In the genomic region with DNA sequence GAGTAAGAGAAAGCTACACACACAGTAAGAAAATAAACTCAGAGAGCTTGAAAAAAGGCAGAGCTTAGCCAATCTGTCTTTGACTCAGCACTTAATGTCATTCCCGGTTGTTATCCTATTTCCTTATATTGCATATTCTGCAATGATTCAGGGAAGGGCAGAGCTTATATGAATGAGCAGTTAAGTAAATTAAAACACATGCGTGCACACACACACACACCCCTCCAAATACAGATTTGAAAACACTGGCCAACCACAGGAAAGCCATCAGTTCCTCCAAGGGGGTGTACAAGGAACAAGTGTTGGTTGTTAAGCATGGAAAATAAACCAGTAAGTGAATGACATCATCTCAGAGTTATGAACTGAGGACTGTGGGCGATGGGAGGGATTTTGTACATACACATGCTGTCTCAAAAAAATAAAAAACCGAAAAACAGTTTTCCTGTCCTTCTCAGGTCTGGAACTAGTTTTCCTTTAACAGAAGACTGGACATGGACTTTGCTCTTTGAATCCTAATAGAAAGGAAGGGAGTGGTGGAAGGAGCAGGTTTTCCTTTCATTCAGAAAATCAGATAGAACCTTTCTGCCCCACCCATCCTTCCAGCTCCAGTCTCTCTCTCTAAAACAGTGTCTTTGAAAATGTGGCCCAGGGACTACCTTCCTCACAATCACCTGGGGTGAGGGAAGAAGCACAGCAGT, we compare ENCODE assay signal across 7 cellular contexts. TPM values are rescaled to one million over a fixed set of nuclear protein-coding genes. Genes with fewer than 3 reads are reported as not detected.
DNase-seq lines count a peak whose midpoint lies in the region; ATAC-seq and TF ChIP-seq lines count a peak whose summit lies in the region.

No MANE protein-coding gene starts in this region.

- peaks cover 8% of the 10 kb centered on the region for H3K36me3 Mint-ChIP-seq in progenitor cell of endocrine pancreas (ENCODE audit: insufficient read depth)

- H3K36me3 ChIP-seq in effector memory CD4-positive, alpha-beta T cell (ENCODE audit: control insufficient read depth, insufficient read depth, low read length): no peaks in the 10 kb centered on the region

- ATAC-seq in HG03139 (IDR thresholded peaks at IDR 0.05; ENCODE audit: unreplicated experiment): no peak

- no peaks in the 10 kb centered on the region for H3K9me3 ChIP-seq in effector memory CD4-positive, alpha-beta T cell (ENCODE audit: control insufficient read depth, low read length)

- H3K4me1 ChIP-seq in effector memory CD4-positive, alpha-beta T cell (ENCODE audit: control insufficient read depth, insufficient read depth, low read length, poor library complexity, severe bottlenecking): peaks cover 11% of the 10 kb centered on the region

- H3K4me1 Mint-ChIP-seq in progenitor cell of endocrine pancreas (ENCODE audit: low read depth): peaks cover 17% of the 10 kb centered on the region

- TF ChIP-seq CTCF in GM12865 (IDR thresholded peaks at IDR 0.05; ENCODE audit: insufficient read depth, low read depth, low read length, missing control alignments) (no peak), progenitor cell of endocrine pancreas (IDR thresholded peaks at IDR 0.05; ENCODE audit: unreplicated experiment) (no peak)

- H3K27me3 Mint-ChIP-seq in progenitor cell of endocrine pancreas: peaks cover 16% of the 10 kb centered on the region

- H3K27ac Mint-ChIP-seq in progenitor cell of endocrine pancreas: peak overlapping the region; percentile 90

- peaks cover 17% of the 10 kb centered on the region for H3K27me3 ChIP-seq in effector memory CD4-positive, alpha-beta T cell (replicated peaks; ENCODE audit: control insufficient read depth, insufficient read depth, low read length, poor library complexity, severe bottlenecking)

- H3K9me3 Mint-ChIP-seq in progenitor cell of endocrine pancreas (ENCODE audit: low read depth): no peaks in the 10 kb centered on the region

- H3K4me3 ChIP-seq in GM12865 (ENCODE audit: low read depth, low read length): peak overlapping the region; percentile 83
- H3K4me3 ChIP-seq in effector memory CD4-positive, alpha-beta T cell (ENCODE audit: insufficient read depth, low read depth, low read length, poor library complexity, severe bottlenecking): no peak overlapping the region

- peak overlapping the region; percentile 94 for H3K4me3 Mint-ChIP-seq in progenitor cell of endocrine pancreas (ENCODE audit: low read depth)

- DNase-seq in GM12865 (ENCODE audit: low read depth): no peak
- peak; percentile 33 for DNase-seq in NCI-H69 (lab: John Stamatoyannopoulos, UW)
- DNase-seq in dermis blood vessel endothelial cell: peak; percentile 90
- no peak for DNase-seq in progenitor cell of endocrine pancreas (ENCODE audit: low spot score, unreplicated experiment)
- no peak for DNase-seq in effector memory CD4-positive, alpha-beta T cell
- DNase-seq in retina: no peak

- H3K27ac ChIP-seq in effector memory CD4-positive, alpha-beta T cell (ENCODE audit: insufficient read depth, low read length, poor library complexity, severe bottlenecking): no peak overlapping the region

RNA-seq across cellular contexts. Expression of a gene that starts 1.0 kb away (rescaled TPM):
- total RNA-seq in dermis blood vessel endothelial cell (7.3 and 37.9 TPM in 2 replicates), progenitor cell of endocrine pancreas (29.6 and 32.4 TPM in 2 replicates)

RNA-seq across cellular contexts. Expression of a gene that starts 8.1 kb away (rescaled TPM):
- total RNA-seq in dermis blood vessel endothelial cell (not detected in 2 replicates), progenitor cell of endocrine pancreas (not detected in 2 replicates)

RNA-seq across cellular contexts. Expression of a gene that starts 20.2 kb away (rescaled TPM):
- 77.6 and 95.1 TPM in 2 replicates for total RNA-seq in dermis blood vessel endothelial cell
- 108 and 115 TPM in 2 replicates for total RNA-seq in progenitor cell of endocrine pancreas

RNA-seq across cellular contexts. Expression of a gene that starts 29.9 kb away (rescaled TPM):
- total RNA-seq in dermis blood vessel endothelial cell (16.7 and 28.2 TPM in 2 replicates), progenitor cell of endocrine pancreas (26.2 and 27.0 TPM in 2 replicates)

RNA-seq across cellular contexts. Expression of a gene that starts 47.8 kb away (rescaled TPM):
- total RNA-seq in dermis blood vessel endothelial cell (not detected in 2 replicates), progenitor cell of endocrine pancreas (0.38 and 0.93 TPM in 2 replicates)

Comparison
In these comparisons a context has a peak if more than half of its experiments do, and no peak if none do; other contexts are left out.
1. DNase-seq: peak in NCI-H69 (single experiment) and dermis blood vessel endothelial cell (single experiment); none in GM12865 (single experiment), progenitor cell of endocrine pancreas (single experiment), effector memory CD4-positive, alpha-beta T cell (0 of 3) and retina (single experiment).